8 cellular contexts compared by ENCODE assay signal in the genomic region with DNA sequence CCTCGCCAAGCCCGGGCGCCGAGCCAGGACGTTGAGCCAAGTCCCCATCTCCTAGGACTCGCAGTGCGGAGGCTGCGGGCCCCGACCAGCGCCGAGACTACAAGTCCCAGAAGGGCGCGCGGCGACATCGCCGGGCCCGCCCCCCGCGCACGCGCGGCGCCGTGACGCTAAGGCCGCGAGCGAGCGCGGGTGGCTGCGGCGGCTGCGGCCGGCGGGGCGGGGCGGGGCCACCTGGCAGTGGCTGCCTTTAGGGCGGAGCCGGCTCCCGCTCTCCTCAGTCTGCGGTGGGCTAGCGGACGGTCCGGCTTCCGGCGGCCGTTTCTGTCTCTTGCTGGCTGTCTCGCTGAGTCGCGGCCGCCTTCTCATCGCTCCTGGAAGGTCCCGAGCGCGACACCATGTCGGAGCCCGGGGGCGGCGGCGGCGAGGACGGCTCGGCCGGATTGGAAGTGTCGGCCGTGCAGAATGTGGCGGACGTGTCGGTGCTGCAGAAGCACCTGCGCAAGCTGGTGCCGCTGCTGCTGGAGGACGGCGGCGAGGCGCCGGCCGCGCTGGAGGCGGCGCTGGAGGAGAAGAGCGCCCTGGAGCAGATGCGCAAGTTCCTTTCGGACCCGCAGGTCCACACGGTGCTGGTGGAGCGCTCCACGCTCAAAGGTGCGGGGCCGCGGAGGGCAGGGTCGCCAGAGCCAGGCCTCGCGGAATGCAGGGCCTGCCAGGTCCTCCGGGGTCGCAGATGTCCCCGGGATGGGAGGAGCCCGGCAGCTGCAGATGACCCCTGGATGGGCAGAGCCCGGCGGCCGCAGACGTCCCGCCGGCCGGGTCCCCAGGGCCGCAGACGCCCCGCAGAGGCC.
A peak's percentile ranks its signal among the peaks of the same experiment; 100 is the strongest.
DNase-seq lines count a peak whose midpoint lies in the region; ATAC-seq and TF ChIP-seq lines count a peak whose summit lies in the region.

TSS of gene DYNC1H1 (plus strand) at position 277 of the 848 bp plus-strand sequence. CDS start at position 396, 119 bp downstream.

- peak within 1 kb of the TSS; percentile 75 for H3K4me3 ChIP-seq in AG10803 (ENCODE audit: low read length)

- peaks cover 44% of the 10 kb centered on the region for H3K4me1 Mint-ChIP-seq in central memory CD8-positive, alpha-beta T cell

- peak within 1 kb of the TSS; percentile 80 for H3K27ac Mint-ChIP-seq in central memory CD8-positive, alpha-beta T cell (ENCODE audit: low read depth)

- peaks cover 12% of the 10 kb centered on the region for H3K36me3 Mint-ChIP-seq in central memory CD8-positive, alpha-beta T cell (ENCODE audit: insufficient read depth)

- TF ChIP-seq POLR2A in GM19193 (IDR thresholded peaks at IDR 0.05; ENCODE audit: extremely low read depth, insufficient read depth, insufficient read length): peak; percentile 94

- peak; percentile 87 for DNase-seq in AG10803 (ENCODE audit: low read depth)
- DNase-seq in NCI-H510A (lab: John Stamatoyannopoulos, UW): peak; percentile 91
- DNase-seq in activated CD4-positive, CD25-positive, alpha-beta regulatory T cell treated with anti-CD3 and anti-CD28 coated beads, Interleukin-2, amount 50 U/mL, for 72 hours: peak; percentile 92
- peak; percentile 74 to 77 for DNase-seq in central memory CD8-positive, alpha-beta T cell (ENCODE audit: low spot score in 2 of 2)
- DNase-seq in islet precursor cell: peak; percentile 95
- DNase-seq in stimulated activated CD4-positive, alpha-beta T cell treated with anti-CD3 and anti-CD28 coated beads, Interleukin-12 subunit alpha, Interleukin-12 subunit beta, amount 100 ng/mL, for 24 hours (ENCODE audit: low read depth in 2 of 2): peak; percentile 65 to 81

- peak within 1 kb of the TSS; percentile 85 for H3K4me3 Mint-ChIP-seq in central memory CD8-positive, alpha-beta T cell

- ATAC-seq in HG03378 (IDR thresholded peaks at IDR 0.05; ENCODE audit: unreplicated experiment): peak; percentile 49
- ATAC-seq in central memory CD8-positive, alpha-beta T cell (replicated peaks; ENCODE audit: extremely low read depth, poor library complexity, severe bottlenecking): peak; percentile 85

- H3K27me3 Mint-ChIP-seq in central memory CD8-positive, alpha-beta T cell: no peaks in the 10 kb centered on the region

- TF ChIP-seq CTCF in AG10803 (conservative IDR thresholded peaks at IDR 0.05; ENCODE audit: low read length): no peak

- H3K9me3 Mint-ChIP-seq in central memory CD8-positive, alpha-beta T cell: no peaks in the 10 kb centered on the region

Comparison
In these comparisons a context has a peak if more than half of its experiments do, and no peak if none do; other contexts are left out.
1. Peak in every context shown above with its lines: DNase-seq, ATAC-seq and H3K4me3 ChIP-seq.